In the genomic region with DNA sequence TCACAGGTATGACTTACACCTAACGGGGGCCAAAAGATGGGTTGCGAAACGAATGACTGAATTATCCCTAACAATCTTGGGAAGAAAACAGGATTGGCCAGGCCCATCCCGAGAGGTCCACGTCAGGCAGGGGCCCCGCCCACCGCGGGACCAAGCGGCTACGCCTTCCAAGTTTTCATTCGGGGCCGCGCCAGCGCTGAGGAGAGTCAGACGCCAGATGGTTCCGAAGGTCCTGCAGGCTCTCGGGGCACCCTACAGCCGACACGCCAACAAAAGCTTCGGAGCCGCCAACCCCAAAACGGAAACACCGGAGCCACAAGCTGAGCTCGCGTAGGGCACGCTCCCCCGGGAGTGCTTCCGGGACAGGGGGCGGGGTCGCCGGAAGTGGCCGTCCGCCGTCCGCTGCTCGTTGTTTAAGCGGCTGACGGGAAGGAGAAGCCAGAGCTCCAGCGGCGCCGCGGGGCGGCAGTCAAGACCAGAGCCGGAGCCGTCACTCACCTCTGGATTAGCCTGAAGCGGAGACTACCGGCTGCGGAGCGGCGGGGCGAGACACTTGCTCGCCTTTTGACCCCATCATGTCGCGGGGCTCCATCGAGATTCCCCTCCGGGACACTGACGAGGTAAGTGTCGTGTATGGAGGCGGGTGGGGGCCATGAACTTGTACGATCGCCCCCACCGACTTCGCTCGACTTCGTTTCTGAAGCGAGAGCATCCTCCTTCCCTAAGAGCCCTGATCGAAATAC, we compare ENCODE assay signal across 8 cellular contexts. TPM values are rescaled to one million over a fixed set of nuclear protein-coding genes. Genes with fewer than 3 reads are reported as not detected.
DNase-seq lines count a peak whose midpoint lies in the region; ATAC-seq and TF ChIP-seq lines count a peak whose summit lies in the region.

Gene CTR9 (plus strand): TSS at position 409 of the 743 bp plus-strand sequence. CDS start 167 bp downstream, at position 576.

- H3K36me3 ChIP-seq in right atrium auricular region (peaks cover 24% of the 10 kb centered on the region), vagina (peaks cover 0 to 22% of the 10 kb centered on the region in 2 donors)

- intact Hi-C loops in T-helper 2 cell treated with Interferon-gamma antibody and Interleukin-4, amounts not matched to agents 100 ng/mL and 5 ng/mL, for 36 hours (cut with micrococcal nuclease): loop anchor here (1.0 to 5.0 kb wide), 5 partner anchors 57 to 1091 kb away; partner anchors contain the start of genes AMPD3, EIF4G2, RNF141 and USP47
- intact Hi-C loops in vagina (cut with DNase I): loop anchor here (2.0 kb wide), 1 partner anchor 58 kb away; the partner anchor contains the start of gene EIF4G2

- ATAC-seq in GM18499 (IDR thresholded peaks at IDR 0.05; ENCODE audit: insufficient read depth, unreplicated experiment): peak; percentile 52
- ATAC-seq in HG02943 (IDR thresholded peaks at IDR 0.05; ENCODE audit: low read depth, unreplicated experiment): peak; percentile 92

- H3K4me1 ChIP-seq in right atrium auricular region: peaks cover 0 to 14% of the 10 kb centered on the region in 2 donors
- peaks cover 14% of the 10 kb centered on the region for H3K4me1 ChIP-seq in vagina

- peak within 1 kb of the TSS; percentile 65 to 77 for H3K4me3 ChIP-seq in right atrium auricular region
- peak within 1 kb of the TSS; percentile 84 to 92 for H3K4me3 ChIP-seq in vagina

- H3K27me3 ChIP-seq in right atrium auricular region (no peaks in the 10 kb centered on the region), vagina (no peaks in the 10 kb centered on the region)

- TF ChIP-seq CTCF in right atrium auricular region (IDR thresholded peaks at IDR 0.05): peak in 1 of 2 donors; percentile 39
- TF ChIP-seq CTCF in vagina (IDR thresholded peaks at IDR 0.05): no peak

- H3K27ac ChIP-seq in right atrium auricular region (peak within 1 kb of the TSS; percentile 90 to 93), vagina (peak within 1 kb of the TSS; percentile 91)

- peak; percentile 76 for DNase-seq in NCI-H187 treated with DMSO at 0.1 percent for 48 hours (lab: John Stamatoyannopoulos, UW)
- DNase-seq in anterior cingulate cortex (lab: John Stamatoyannopoulos, UW): peak; percentile 68 to 100 (median 91)
- peak; percentile 94 for DNase-seq in right atrium auricular region (ENCODE audit: low spot score)
- peak; percentile 88 for DNase-seq in putamen (ENCODE audit: low spot score)
- peak in 1 of 2 donors; percentile 96 for DNase-seq in vagina (ENCODE audit: extremely low spot score in 2 of 2)

- peak in 1 of 2 donors; percentile 70 for TF ChIP-seq POLR2A in vagina (IDR thresholded peaks at IDR 0.05)

- no peaks in the 10 kb centered on the region for H3K9me3 ChIP-seq in right atrium auricular region
- H3K9me3 ChIP-seq in vagina: no peaks in the 10 kb centered on the region

RNA-seq across cellular contexts. Expression of gene CTR9, which starts in this region (rescaled TPM):
- 43.7 and 47.9 TPM in 2 replicates for total RNA-seq in T-helper 2 cell treated with Interferon-gamma antibody and Interleukin-4, amounts not matched to agents 100 ng/mL and 5 ng/mL, for 36 hours
- total RNA-seq in right atrium auricular region (10 to 100 TPM; 17.0 to 18.6 TPM), vagina (20.6 TPM)
